In the genomic region with DNA sequence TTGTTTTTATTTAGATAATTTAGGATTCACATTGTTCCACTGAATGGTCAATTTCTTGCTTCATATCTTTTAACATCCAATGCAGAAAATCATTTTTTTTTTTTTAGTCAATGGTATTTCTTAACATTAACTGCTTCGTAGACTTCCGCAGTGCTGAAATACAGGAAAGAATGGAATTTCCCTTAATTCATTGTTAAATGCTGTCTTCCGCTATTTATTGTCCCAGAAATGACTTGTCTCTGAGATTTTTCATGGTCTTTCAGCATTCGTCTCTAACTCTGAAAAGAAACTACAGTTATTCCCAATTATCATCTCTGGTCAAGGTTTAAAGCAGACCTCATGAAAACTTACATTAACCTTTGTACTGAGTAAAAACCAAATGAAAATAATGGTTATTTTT, we compare ENCODE assay signal across 24 cellular contexts.
"Had no signal": no experiment of that assay in that cellular context is flagged by ENCODE, and none has a peak within 500 bp of the region (broad histone marks: within the 10 kb centered on the region; RNA-seq: fewer than 3 reads in every experiment).

No MANE protein-coding gene starts in this region.

- DNase-seq: IMR-90, Karpas-422, KG1, MG63, NCI-H1092, NCI-H1105 treated with DMSO at 0.1 percent for 48 hours, NCI-H1417 treated with DMSO at 0.1 percent for 48 hours, NCI-H146, NCI-H187, NCI-H2029, NCI-H2081 treated with DMSO at 0.1 percent for 48 hours, NCI-H2171, NCI-H226, NCI-H446, NCI-H510A, NCI-H524 treated with DMSO at 0.1 percent for 48 hours, NCI-H69, NCI-H774, Right ventricle myocardium superior, RPMI8226, SIG-M5 had no signal

- H3K9me3 ChIP-seq: MG63, SJSA1 had no signal

- ATAC-seq: HepG2 had no signal

- H3K36me3 ChIP-seq: MG63, SJSA1 had no signal

- H3K4me1 ChIP-seq: SJSA1 had no signal

- H3K27ac ChIP-seq: SJSA1, SK-N-MC had no signal

- H3K27me3 ChIP-seq: MG63, SJSA1 had no signal

- H3K4me3 ChIP-seq: MG63, SJSA1, SK-N-MC had no signal
